1 cellular context compared by ENCODE assay signal in the genomic region with DNA sequence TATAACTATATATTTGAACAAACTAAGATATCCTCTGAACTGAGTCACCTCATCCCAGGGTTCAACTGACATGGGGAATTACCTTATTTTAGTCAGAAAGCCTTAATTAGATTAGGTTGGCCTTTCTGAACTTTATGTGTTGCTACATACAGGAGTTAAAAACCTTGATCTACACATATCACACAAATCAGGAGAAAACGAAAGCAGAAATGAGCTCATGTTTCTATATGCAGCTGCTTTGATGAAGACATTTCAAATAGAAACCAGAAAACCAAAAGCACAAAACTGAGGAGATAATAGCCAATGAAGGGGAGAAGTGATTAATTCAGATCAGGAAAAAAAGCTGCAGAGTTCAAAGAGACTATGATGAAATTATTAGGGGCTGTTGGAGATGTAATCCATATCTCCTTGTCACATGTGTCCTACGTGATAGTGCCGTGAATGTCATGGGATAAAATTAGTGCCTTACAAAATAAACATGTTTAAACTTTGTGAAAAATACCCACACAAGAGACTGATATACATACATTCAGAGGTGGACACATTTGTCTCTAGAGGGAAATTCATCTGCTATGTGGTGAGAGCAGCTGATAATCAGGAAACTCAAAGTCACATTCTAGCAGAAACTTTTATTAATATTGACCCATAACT.
TF ChIP-seq lines count a peak whose summit lies in the region.

No MANE protein-coding gene starts in this region.

TF ChIP-seq in GM23338, 12 proteins besides CTCF, POLR2A, EP300 and RAD21 (continued from another document):
- no peak for TF ChIP-seq ETS1 (IDR thresholded peaks at IDR 0.05)
- TF ChIP-seq JUNB (IDR thresholded peaks at IDR 0.05; ENCODE audit: unreplicated experiment): no peak
- no peak for TF ChIP-seq NANOG (IDR thresholded peaks at IDR 0.05; ENCODE audit: borderline replicate concordance)
- TF ChIP-seq ZNF331 (CRISPR knock-in tag; IDR thresholded peaks at IDR 0.05; ENCODE audit: low read depth): no peak
- TF ChIP-seq EZH2phosphoT487 (IDR thresholded peaks at IDR 0.05; ENCODE audit: unreplicated experiment): no peak
- TF ChIP-seq STAT1 (IDR thresholded peaks at IDR 0.05; ENCODE audit: unreplicated experiment): no peak
- TF ChIP-seq EZH2 (IDR thresholded peaks at IDR 0.05; ENCODE audit: low read depth, unreplicated experiment): no peak
- TF ChIP-seq CREB1 (CRISPR knock-in tag; IDR thresholded peaks at IDR 0.05; ENCODE audit: low read depth): no peak
- TF ChIP-seq, protein P1, sequence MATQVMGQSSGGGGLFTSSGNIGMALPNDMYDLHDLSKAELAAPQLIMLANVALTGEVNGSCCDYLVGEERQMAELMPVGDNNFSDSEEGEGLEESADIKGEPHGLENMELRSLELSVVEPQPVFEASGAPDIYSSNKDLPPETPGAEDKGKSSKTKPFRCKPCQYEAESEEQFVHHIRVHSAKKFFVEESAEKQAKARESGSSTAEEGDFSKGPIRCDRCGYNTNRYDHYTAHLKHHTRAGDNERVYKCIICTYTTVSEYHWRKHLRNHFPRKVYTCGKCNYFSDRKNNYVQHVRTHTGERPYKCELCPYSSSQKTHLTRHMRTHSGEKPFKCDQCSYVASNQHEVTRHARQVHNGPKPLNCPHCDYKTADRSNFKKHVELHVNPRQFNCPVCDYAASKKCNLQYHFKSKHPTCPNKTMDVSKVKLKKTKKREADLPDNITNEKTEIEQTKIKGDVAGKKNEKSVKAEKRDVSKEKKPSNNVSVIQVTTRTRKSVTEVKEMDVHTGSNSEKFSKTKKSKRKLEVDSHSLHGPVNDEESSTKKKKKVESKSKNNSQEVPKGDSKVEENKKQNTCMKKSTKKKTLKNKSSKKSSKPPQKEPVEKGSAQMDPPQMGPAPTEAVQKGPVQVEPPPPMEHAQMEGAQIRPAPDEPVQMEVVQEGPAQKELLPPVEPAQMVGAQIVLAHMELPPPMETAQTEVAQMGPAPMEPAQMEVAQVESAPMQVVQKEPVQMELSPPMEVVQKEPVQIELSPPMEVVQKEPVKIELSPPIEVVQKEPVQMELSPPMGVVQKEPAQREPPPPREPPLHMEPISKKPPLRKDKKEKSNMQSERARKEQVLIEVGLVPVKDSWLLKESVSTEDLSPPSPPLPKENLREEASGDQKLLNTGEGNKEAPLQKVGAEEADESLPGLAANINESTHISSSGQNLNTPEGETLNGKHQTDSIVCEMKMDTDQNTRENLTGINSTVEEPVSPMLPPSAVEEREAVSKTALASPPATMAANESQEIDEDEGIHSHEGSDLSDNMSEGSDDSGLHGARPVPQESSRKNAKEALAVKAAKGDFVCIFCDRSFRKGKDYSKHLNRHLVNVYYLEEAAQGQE (IDR thresholded peaks at IDR 0.05; ENCODE audit: unreplicated experiment): no peak
- no peak for TF ChIP-seq POLR2AphosphoS5 (IDR thresholded peaks at IDR 0.05; ENCODE audit: low read depth)
- no peak for TF ChIP-seq ZNF114 (CRISPR knock-in tag; IDR thresholded peaks at IDR 0.05)
TF ChIP-seq in GM23338: peak in this region for 0.
